In genomic region chr22:39959640-39960447, GRCh38 we compare ENCODE assay signal across 8 cellular contexts. TPM values are rescaled to one million over a fixed set of nuclear protein-coding genes. Genes with fewer than 3 reads are reported as not detected.
DNase-seq lines count a peak whose midpoint lies in the region; ATAC-seq and TF ChIP-seq lines count a peak whose summit lies in the region.

Gene TMA7B, plus strand, starts transcription at chr22:39960397. Its CDS starts 3,978 bp downstream, at chr22:39964375.

- H3K27ac Mint-ChIP-seq in T-helper 17 cell (no peak within 1 kb of the TSS), nephron progenitor cell (peak within 1 kb of the TSS; percentile 41)

- H3K9me3 Mint-ChIP-seq in nephron progenitor cell: no peaks in the 10 kb centered on the region

- peak within 1 kb of the TSS; percentile 76 for H3K4me3 Mint-ChIP-seq in T-helper 17 cell
- H3K4me3 Mint-ChIP-seq in nephron progenitor cell: no peak within 1 kb of the TSS

- H3K36me3 Mint-ChIP-seq in T-helper 17 cell (ENCODE audit: low read depth): peaks cover 22% of the 10 kb centered on the region
- no peaks in the 10 kb centered on the region for H3K36me3 Mint-ChIP-seq in nephron progenitor cell (ENCODE audit: low read depth)

- peak; percentile 22 for TF ChIP-seq CTCF in nephron progenitor cell (IDR thresholded peaks at IDR 0.05)

- peak; percentile 46 for DNase-seq in activated CD4-positive, CD25-positive, alpha-beta regulatory T cell treated with anti-CD3 and anti-CD28 coated beads, Interleukin-2, amount 50 U/mL, for 72 hours
- DNase-seq in T-helper 17 cell (peak; percentile 23 to 30 (median 25)), nephron progenitor cell (peak; percentile 42), G401 (ENCODE audit: low spot score) (no peak), NCI-H446 (lab: John Stamatoyannopoulos, UW) (no peak), LoVo (ENCODE audit: low spot score) (no peak)
- DNase-seq in effector CD4-positive, alpha-beta T cell: peak; percentile 18

- H3K27me3 Mint-ChIP-seq in T-helper 17 cell (no peaks in the 10 kb centered on the region), nephron progenitor cell (ENCODE audit: low read depth, poor library complexity) (peaks cover 15% of the 10 kb centered on the region)

- H3K9me3 ChIP-seq in T-helper 17 cell (ENCODE audit: control insufficient read depth, low read length, poor library complexity, severe bottlenecking): no peaks in the 10 kb centered on the region

- in situ Hi-C loops in G401 (cut with HindIII; ENCODE audit: low sequenced_read_pairs): no loop called here

- ATAC-seq in activated CD4-positive, CD25-positive, alpha-beta regulatory T cell treated with anti-CD3 and anti-CD28 coated beads, Interleukin-2, amount 50 U/mL, for 24 hours: no peak
- peak; percentile 78 for ATAC-seq in T-helper 17 cell

- H3K4me1 Mint-ChIP-seq in T-helper 17 cell (peaks cover 53% of the 10 kb centered on the region), nephron progenitor cell (peaks cover 46% of the 10 kb centered on the region)

RNA-seq across cellular contexts. Expression of gene TMA7B, which starts in this region (rescaled TPM):
- total RNA-seq in T-helper 17 cell: 10 to 100 TPM in 1 of 2 donors, 1 to 10 TPM in 1; 7.2 to 22.5 TPM
- not detected in 2 replicates for total RNA-seq in G401 (2014; rRNA removed; shearing (Covaris generic))

Comparison
In these comparisons a context has a peak if more than half of its experiments do, and no peak if none do; other contexts are left out.
1. DNase-seq: peak in activated CD4-positive, CD25-positive, alpha-beta regulatory T cell treated with anti-CD3 and anti-CD28 coated beads, Interleukin-2, amount 50 U/mL, for 72 hours (single experiment), T-helper 17 cell (3 of 3), effector CD4-positive, alpha-beta T cell (single experiment) and nephron progenitor cell (single experiment); none in G401 (single experiment), NCI-H446 (0 of 2) and LoVo (single experiment).